ENCODE assay signal across 9 cellular contexts in the genomic region with DNA sequence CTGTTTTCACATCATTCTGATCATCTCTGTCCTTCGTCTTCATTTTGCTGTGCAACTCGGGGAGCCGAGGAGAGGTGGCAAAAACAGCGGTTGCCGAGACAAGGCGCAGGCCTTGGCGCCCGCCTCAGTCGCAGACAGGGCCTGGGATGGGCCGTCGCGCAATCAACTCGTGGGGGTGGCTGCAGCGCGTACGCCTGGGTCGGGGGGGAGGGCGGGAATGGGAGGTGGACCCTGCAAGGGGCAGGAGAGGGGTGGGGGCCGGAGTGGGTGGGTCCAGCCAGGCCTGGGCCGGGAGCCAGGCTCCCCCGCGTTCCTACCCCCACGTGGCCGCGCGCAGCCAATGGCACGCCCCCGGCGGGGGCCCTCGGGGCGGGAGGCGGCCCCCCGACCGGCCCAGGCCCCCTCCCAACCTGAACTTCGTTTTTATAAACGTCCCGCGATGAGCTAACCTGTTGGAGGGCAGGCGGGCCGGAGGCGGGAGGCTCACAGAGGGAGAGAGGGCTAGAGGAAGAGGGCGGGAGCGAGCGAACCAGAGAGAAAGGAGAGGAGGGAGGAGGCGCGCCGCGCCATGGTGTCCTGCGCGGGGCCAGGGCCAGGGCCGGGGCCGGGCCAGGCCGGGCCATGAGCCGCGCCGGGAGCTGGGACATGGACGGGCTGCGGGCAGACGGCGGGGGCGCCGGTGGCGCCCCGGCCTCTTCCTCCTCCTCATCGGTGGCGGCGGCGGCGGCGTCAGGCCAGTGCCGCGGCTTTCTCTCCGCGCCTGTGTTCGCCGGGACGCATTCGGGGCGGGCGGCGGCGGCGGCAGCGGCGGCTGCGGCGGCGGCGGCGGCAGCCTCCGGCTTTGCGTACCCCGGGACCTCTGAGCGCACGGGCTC. TPM values are rescaled to one million over a fixed set of nuclear protein-coding genes. Genes with fewer than 3 reads are reported as not detected.
DNase-seq lines count a peak whose midpoint lies in the region; ATAC-seq and TF ChIP-seq lines count a peak whose summit lies in the region.
"Had no signal": no experiment of that assay in that cellular context is flagged by ENCODE, and none has a peak within 500 bp of the region (broad histone marks: within the 10 kb centered on the region; RNA-seq: fewer than 3 reads in every experiment).

A gene (plus strand): TSS at position 452 of the 875 bp plus-strand sequence. CDS start 170 bp downstream, at position 622.

- in situ Hi-C loops in gastrocnemius medialis (cut with MboI; ENCODE audit: low sequenced_read_pairs in 4 of 4), result loop anchor here in 2 of 4 donors (10.0 to 25.0 kb wide), 2 partner anchors 408 to 730 kb away; no protein-coding TSS in a partner anchor
- in situ Hi-C loops in G401 (cut with HindIII; ENCODE audit: low sequenced_read_pairs), result no loop called here

- TF ChIP-seq EP300 in tibial nerve (IDR thresholded peaks at IDR 0.05), result no peak

- H3K4me1 ChIP-seq in gastrocnemius medialis (peaks cover 12 to 14% of the 10 kb centered on the region in 2 donors), tibial nerve (peaks cover 0 to 44% (median 12%) of the 10 kb centered on the region in 4 donors)

- H3K27ac ChIP-seq in gastrocnemius medialis (no peak within 1 kb of the TSS), tibial nerve (no peak within 1 kb of the TSS)

- TF ChIP-seq CTCF in gastrocnemius medialis (IDR thresholded peaks at IDR 0.05 in 4 of 5, conservative IDR thresholded peaks at IDR 0.05 in 1 of 5), result no peak
- no peak for TF ChIP-seq CTCF in tibial nerve (IDR thresholded peaks at IDR 0.05)

- 3 to 4% methylated on average over 38 to 70 of the region's 95 CpGs for WGBS in tibial nerve, 2 donors

- H3K9me3 ChIP-seq in gastrocnemius medialis (no peaks in the 10 kb centered on the region), tibial nerve (no peaks in the 10 kb centered on the region)

- H3K4me3 ChIP-seq in gastrocnemius medialis (peak within 1 kb of the TSS; percentile 20 to 43 (median 32)), tibial nerve (peak within 1 kb of the TSS in 1 of 4 donors; percentile 42)

- H3K27me3 ChIP-seq in gastrocnemius medialis (peaks cover 97 to 100% (median 98%) of the 10 kb centered on the region in 3 donors), tibial nerve (peaks cover 8 to 98% of the 10 kb centered on the region in 2 donors)

- DNase-seq in NCI-H82 (lab: John Stamatoyannopoulos, UW) (peak; percentile 83), NCI-H82 treated with DMSO at 0.1 percent for 48 hours (lab: John Stamatoyannopoulos, UW; ENCODE audit: unreplicated experiment) (no peak), NCI-H2171 treated with DMSO at 0.1 percent for 48 hours (lab: John Stamatoyannopoulos, UW) (peak; percentile 39), gastrocnemius medialis (no peak), G401 (ENCODE audit: low spot score) (no peak), germinal center (ENCODE audit: low spot score) (no peak), tibial nerve (ENCODE audit: low spot score in 2 of 2) (no peak)
- DNase-seq: MM.1S had no signal

- no peaks in the 10 kb centered on the region for H3K36me3 ChIP-seq in gastrocnemius medialis
- H3K36me3 ChIP-seq in tibial nerve, result no peaks in the 10 kb centered on the region

- TF ChIP-seq POLR2A in gastrocnemius medialis (IDR thresholded peaks at IDR 0.05) (no peak), tibial nerve (IDR thresholded peaks at IDR 0.05) (no peak)

- intact Hi-C loops in gastrocnemius medialis (cut with DNase I; ENCODE audit: low total_unique reads), result loop anchor here (2.0 kb wide), 1 partner anchor 18 kb away; no protein-coding TSS in a partner anchor

- peak; percentile 24 for ATAC-seq in esophagus mucosa
- ATAC-seq in gastrocnemius medialis, result no peak

RNA-seq across cellular contexts. Expression of the gene that starts here (rescaled TPM):
- total RNA-seq in esophagus mucosa, result not detected
- total RNA-seq in gastrocnemius medialis, result not detected
- total RNA-seq in G401 (2014; rRNA removed; shearing (Covaris generic)), result 0.43 TPM in 1 of 2 replicates, not detected in the other
- total RNA-seq in tibial nerve, result under 1 TPM in 1 of 4 donors, not detected in 3; 0.21 TPM

Comparison
In these comparisons a context has a peak if more than half of its experiments do, and no peak if none do; other contexts are left out.
1. DNase-seq: peak in NCI-H82 (single experiment) and NCI-H2171 treated with DMSO at 0.1 percent for 48 hours (single experiment); none in NCI-H82 treated with DMSO at 0.1 percent for 48 hours (single experiment), gastrocnemius medialis (0 of 2), G401 (single experiment), germinal center (single experiment) and tibial nerve (0 of 2).
2. Peak in ATAC-seq in esophagus mucosa; RNA of the gene not detected or under 1 TPM.